Comparison of ENCODE assay signal across 14 cellular contexts in genomic region chr2:19677825-19678518, GRCh38.
"Had no signal": no experiment of that assay in that cellular context is flagged by ENCODE, and none has a peak within 500 bp of the region (broad histone marks: within the 10 kb centered on the region; RNA-seq: fewer than 3 reads in every experiment).

No MANE protein-coding gene starts in this region.

- DNase-seq: activated CD4-positive, alpha-beta T cell treated with anti-CD3 and anti-CD28 coated beads for 48 hours; activated CD8-positive, alpha-beta memory T cell treated with anti-CD3 and anti-CD28 coated beads, Interleukin-2, amount 50 U/mL, for 4 hours; activated CD8-positive, alpha-beta T cell treated with anti-CD3 and anti-CD28 coated beads, Interleukin-2, amount 10 ng/mL, durations not matched to agents 7 days and 5 days; activated effector memory CD4-positive, alpha-beta T cell treated with anti-CD3 and anti-CD28 coated beads, Interleukin-2, amount 50 U/mL, for 16 hours; activated T-cell treated with anti-CD3 and anti-CD28 coated beads, Interleukin-2, amount 50 U/mL, for 48 hours; amniotic stem cell; effector memory CD8-positive, alpha-beta T cell; foreskin melanocyte; immature natural killer cell; occipital lobe; stimulated activated CD4-positive, alpha-beta T cell treated with anti-CD3 and anti-CD28 coated beads, Interleukin-12 subunit alpha, Interleukin-12 subunit beta, amount 100 ng/mL, for 4 hours; stimulated activated CD4-positive, alpha-beta T cell treated with anti-CD3 and anti-CD28 coated beads, Interleukin-2, amount 100 ng/mL, for 24 hours; transverse colon had no signal

- ATAC-seq: activated CD8-positive, alpha-beta T cell treated with anti-CD3 and anti-CD28 coated beads, Interleukin-2, amount 10 ng/mL, durations not matched to agents 7 days and 5 days; activated naive CD4-positive, alpha-beta T cell treated with anti-CD3 and anti-CD28 coated beads, Interleukin-2, amount 50 U/mL, for 72 hours; effector memory CD8-positive, alpha-beta T cell had no signal
